ENCODE assay signal across 21 cellular contexts in the genomic region with DNA sequence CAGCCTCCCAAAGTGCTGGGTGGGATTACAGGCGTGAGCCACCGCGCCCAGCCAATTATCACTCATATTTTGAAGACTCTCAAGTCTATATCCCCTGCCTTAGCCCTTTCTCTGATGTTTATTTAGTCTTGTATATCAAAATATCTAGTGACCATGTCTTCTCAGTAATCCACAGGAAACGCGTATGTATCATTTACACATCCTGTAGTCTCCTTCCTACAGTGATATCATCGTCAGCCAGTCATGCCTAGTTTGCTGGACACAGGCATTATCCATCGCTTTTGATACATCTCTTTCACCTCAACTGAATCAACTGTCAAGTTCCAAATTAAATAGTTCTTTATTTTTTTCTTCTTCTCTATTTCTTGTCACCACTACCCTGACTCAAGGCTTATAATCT.
"Had no signal": no experiment of that assay in that cellular context is flagged by ENCODE, and none has a peak within 500 bp of the region (broad histone marks: within the 10 kb centered on the region; RNA-seq: fewer than 3 reads in every experiment).

No MANE protein-coding gene starts in this region.

- H3K4me1 ChIP-seq: colonic mucosa, esophagus squamous epithelium, suprapubic skin, thyroid gland, upper lobe of left lung, uterus had no signal

- H3K4me3 ChIP-seq: colonic mucosa, esophagus squamous epithelium, lung, smooth muscle cell, suprapubic skin, thyroid gland, upper lobe of left lung, uterus had no signal

- DNase-seq: colonic mucosa; dermis blood vessel endothelial cell; esophagus squamous epithelium; foreskin fibroblast; head of caudate nucleus; hippocampal formation; left colon; left ventricle myocardium superior; mesendoderm; naive B cell; posterior cingulate gyrus; right cardiac atrium; stimulated activated CD4-positive, alpha-beta T cell treated with anti-CD3 and anti-CD28 coated beads, Interleukin-2, amount 100 ng/mL, for 48 hours; stimulated activated naive CD8-positive, alpha-beta T cell treated with anti-CD3 and anti-CD28 coated beads, Interleukin-15, Interleukin-2, amounts not matched to agents 100 U/mL and 50 U/mL, for 24 hours; thyroid gland; upper lobe of left lung; uterus had no signal

- H3K27ac ChIP-seq: colonic mucosa, esophagus squamous epithelium, neutrophil, suprapubic skin, thyroid gland, upper lobe of left lung, uterus had no signal

- H3K27me3 Mint-ChIP-seq: naive B cell had no signal

- H3K4me3 Mint-ChIP-seq: naive B cell had no signal

- ATAC-seq: left colon; left ventricle myocardium superior; right cardiac atrium; stimulated activated naive CD8-positive, alpha-beta T cell treated with anti-CD3 and anti-CD28 coated beads, Interleukin-15, Interleukin-2, amounts not matched to agents 100 U/mL and 50 U/mL, for 24 hours had no signal

- H3K27me3 ChIP-seq: colonic mucosa, esophagus squamous epithelium, neutrophil, suprapubic skin, thyroid gland, upper lobe of left lung, uterus had no signal

- H3K36me3 ChIP-seq: colonic mucosa, esophagus squamous epithelium, neutrophil, suprapubic skin, thyroid gland, upper lobe of left lung, uterus had no signal

- H3K9me3 ChIP-seq: colonic mucosa, esophagus squamous epithelium, neutrophil, suprapubic skin, thyroid gland, upper lobe of left lung, uterus had no signal

- H3K36me3 Mint-ChIP-seq: naive B cell had no signal

- H3K4me1 Mint-ChIP-seq: naive B cell had no signal
